9 cellular contexts compared by ENCODE assay signal in the genomic region with DNA sequence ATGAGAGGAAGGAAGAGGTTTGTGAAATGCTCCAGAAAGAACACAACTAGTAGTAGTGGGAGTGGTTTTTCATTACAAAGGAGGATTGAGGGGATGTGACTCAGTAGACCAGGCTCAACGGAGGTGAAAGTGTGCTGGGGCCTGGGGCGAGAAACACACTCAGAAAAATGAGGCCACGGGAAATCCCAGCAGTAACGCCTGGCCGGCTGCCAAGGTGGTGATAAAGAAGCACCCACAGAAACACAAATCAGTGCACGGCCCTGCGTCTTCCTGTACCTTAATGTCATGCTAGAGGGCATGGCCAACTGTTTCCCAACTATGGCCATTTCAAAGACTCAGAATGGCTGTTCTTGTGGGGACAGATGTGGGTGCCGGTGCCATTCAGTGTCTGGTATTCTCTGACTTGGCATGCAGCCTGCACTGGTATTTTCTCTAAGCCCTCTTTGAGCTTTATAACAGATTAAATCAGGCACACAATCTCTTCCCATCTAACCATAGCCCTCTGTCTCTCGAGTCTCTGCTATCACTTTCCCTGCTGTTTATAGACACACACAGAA. TPM values are rescaled to one million over a fixed set of nuclear protein-coding genes. Genes with fewer than 3 reads are reported as not detected.
A peak's percentile ranks its signal among the peaks of the same experiment; 100 is the strongest.
DNase-seq lines count a peak whose midpoint lies in the region; ATAC-seq, FAIRE-seq and TF ChIP-seq lines count a peak whose summit lies in the region.
"Had no signal": no experiment of that assay in that cellular context is flagged by ENCODE, and none has a peak within 500 bp of the region (broad histone marks: within the 10 kb centered on the region; RNA-seq: fewer than 3 reads in every experiment).

No MANE protein-coding gene starts in this region.

- H3K36me3 Mint-ChIP-seq in naive thymus-derived CD8-positive, alpha-beta T cell: peaks cover 0 to 23% (median 6%) of the 10 kb centered on the region in 3 donors

- H3K27ac Mint-ChIP-seq in naive thymus-derived CD8-positive, alpha-beta T cell: no peak overlapping the region

- H3K9me3 Mint-ChIP-seq in naive thymus-derived CD8-positive, alpha-beta T cell: no peaks in the 10 kb centered on the region

- DNase-seq in GM19239 (ENCODE audit: insufficient read length, low spot score): peak; percentile 14
- peak in 2 of 3 donors; percentile 67 to 84 for DNase-seq in Peyer's patch
- peak; percentile 71 for DNase-seq in activated gamma-delta T cell treated with Interleukin-2 at 50 U/mL for 16 hours
- DNase-seq in naive thymus-derived CD8-positive, alpha-beta T cell: peak; percentile 40 to 83 (median 60)
- no peak for DNase-seq in NCI-H526 treated with DMSO at 0.1 percent for 48 hours (lab: John Stamatoyannopoulos, UW)
- DNase-seq in tibial artery: no peak
- DNase-seq in NCI-H1105 (lab: John Stamatoyannopoulos, UW): no peak
- no peak for DNase-seq in SHP77 (lab: John Stamatoyannopoulos, UW)

- no peaks in the 10 kb centered on the region for H3K27me3 Mint-ChIP-seq in naive thymus-derived CD8-positive, alpha-beta T cell

- H3K27ac ChIP-seq in Peyer's patch (no peak overlapping the region), tibial artery (no peak overlapping the region)

- H3K4me1 ChIP-seq in Peyer's patch: peaks cover 0 to 5% (median 4%) of the 10 kb centered on the region in 4 donors
- peaks cover 0 to 5% (median 2%) of the 10 kb centered on the region in 4 donors for H3K4me1 ChIP-seq in tibial artery

- TF ChIP-seq POLR2A in Peyer's patch (IDR thresholded peaks at IDR 0.05): no peak

- H3K4me1 Mint-ChIP-seq in naive thymus-derived CD8-positive, alpha-beta T cell: peaks cover 5 to 9% (median 6%) of the 10 kb centered on the region in 4 donors

- peak; percentile 78 to 79 for ATAC-seq in naive thymus-derived CD8-positive, alpha-beta T cell

- intact Hi-C loops in tibial artery (cut with DNase I; ENCODE audit: low total_unique reads): loop anchor here (10.0 kb wide), 1 partner anchor 411 kb away; no protein-coding TSS in a partner anchor

- no peak overlapping the region for H3K4me3 Mint-ChIP-seq in naive thymus-derived CD8-positive, alpha-beta T cell

- H3K4me3 ChIP-seq in Peyer's patch (no peak overlapping the region), tibial artery (no peak overlapping the region)
- H3K4me3 ChIP-seq: lung had no signal

- TF ChIP-seq CTCF in Peyer's patch (IDR thresholded peaks at IDR 0.05) (no peak), tibial artery (IDR thresholded peaks at IDR 0.05) (no peak)

- H3K36me3 ChIP-seq in Peyer's patch (peaks cover 0 to 7% (median 0%) of the 10 kb centered on the region in 3 donors), tibial artery (peaks cover 4 to 6% (median 5%) of the 10 kb centered on the region in 3 donors)

- H3K27me3 ChIP-seq in Peyer's patch (no peaks in the 10 kb centered on the region), tibial artery (no peaks in the 10 kb centered on the region)

- POLR2A ChIA-PET in naive thymus-derived CD8-positive, alpha-beta T cell (lab: Charles Lee): no interaction called here

- FAIRE-seq in GM19239 (lab: Jason Lieb, UNC): peak; percentile 33

- no peaks in the 10 kb centered on the region for H3K9me3 ChIP-seq in Peyer's patch
- no peaks in the 10 kb centered on the region for H3K9me3 ChIP-seq in tibial artery

RNA-seq across cellular contexts. Expression of a gene that starts 38.2 kb away (rescaled TPM):
- 10 to 100 TPM in 2 of 4 donors, 1 to 10 TPM in 2; 3.7 to 10.7 (median 8.3) TPM for total RNA-seq in Peyer's patch
- 10 to 100 TPM; 11.2 to 13.2 TPM for total RNA-seq in naive thymus-derived CD8-positive, alpha-beta T cell
- 1 to 10 TPM; 5.7 to 8.5 (median 7.1) TPM for polyA plus RNA-seq in naive thymus-derived CD8-positive, alpha-beta T cell

RNA-seq across cellular contexts. Expression of a gene that starts 38.3 kb away (rescaled TPM):
- 10 to 100 TPM; 10.5 to 33.0 (median 24.3) TPM for total RNA-seq in Peyer's patch
- 10 to 100 TPM; 21.8 to 22.4 TPM for total RNA-seq in naive thymus-derived CD8-positive, alpha-beta T cell
- 1 to 10 TPM; 4.1 to 4.2 (median 4.2) TPM for polyA plus RNA-seq in naive thymus-derived CD8-positive, alpha-beta T cell

Comparison
In these comparisons a context has a peak if more than half of its experiments do, and no peak if none do; other contexts are left out.
1. DNase-seq: peak in GM19239 (single experiment), Peyer's patch (2 of 3), activated gamma-delta T cell treated with Interleukin-2 at 50 U/mL for 16 hours (single experiment) and naive thymus-derived CD8-positive, alpha-beta T cell (10 of 10); none in NCI-H526 treated with DMSO at 0.1 percent for 48 hours (single experiment), tibial artery (0 of 2), NCI-H1105 (single experiment) and SHP77 (0 of 2).